17 cellular contexts compared by ENCODE assay signal in genomic region chr14:96125536-96125935, GRCh38.
DNase-seq lines count a peak whose midpoint lies in the region; ATAC-seq and TF ChIP-seq lines count a peak whose summit lies in the region.
"Had no signal": no experiment of that assay in that cellular context is flagged by ENCODE, and none has a peak within 500 bp of the region (broad histone marks: within the 10 kb centered on the region; RNA-seq: fewer than 3 reads in every experiment).

No MANE protein-coding gene starts in this region.

- peak overlapping the region; percentile 71 for H3K27ac ChIP-seq in BLaER1
- H3K27ac ChIP-seq in CD8-positive, alpha-beta T cell (ENCODE audit: low read depth, low read length), result no peak overlapping the region
- H3K27ac ChIP-seq: PC-9, upper lobe of left lung had no signal

- no peaks in the 10 kb centered on the region for H4K20me1 ChIP-seq in BLaER1

- no peaks in the 10 kb centered on the region for H3K9me3 Mint-ChIP-seq in CD8-positive, alpha-beta T cell
- H3K9me3 Mint-ChIP-seq in T-cell, result no peaks in the 10 kb centered on the region
- H3K9me3 Mint-ChIP-seq: HFFc6; stimulated activated memory B cell treated with anti-CD40 and anti-IgM and Interleukin-4, amounts not matched to agents 10 μg/mL and 1 μg/mL and 100 μg/mL, for 72 hours had no signal

- no peaks in the 10 kb centered on the region for H3K9me3 ChIP-seq in BLaER1
- H3K9me3 ChIP-seq in CD8-positive, alpha-beta T cell (ENCODE audit: low read length), result no peaks in the 10 kb centered on the region
- H3K9me3 ChIP-seq: upper lobe of left lung had no signal

- H3K9ac ChIP-seq in BLaER1, result no peak overlapping the region

- peak in 1 of 7 experiments; percentile 36 for DNase-seq in CD8-positive, alpha-beta T cell
- DNase-seq in T-cell (no peak), left lobe of liver (ENCODE audit: low spot score) (no peak), AG08395 (ENCODE audit: low spot score) (no peak), SW480 (ENCODE audit: low spot score) (no peak)
- DNase-seq: activated T-cell treated with anti-CD3 and anti-CD28 coated beads for 4 hours, HFFc6, NCI-H1694, NCI-H526, PC-9, upper lobe of left lung had no signal

- CTCF ChIA-PET in CD8-positive, alpha-beta T cell (lab: Charles Lee), result interaction anchor here (1.5 to 2.5 kb wide), 2 partner anchors 25 to 149 kb away, joined by 3 to 11 read pairs; no protein-coding TSS in a partner anchor
- CTCF ChIA-PET in T-cell (lab: Charles Lee), result no interaction called here

- H3K36me3 Mint-ChIP-seq in CD8-positive, alpha-beta T cell, result no peaks in the 10 kb centered on the region
- no peaks in the 10 kb centered on the region for H3K36me3 Mint-ChIP-seq in T-cell
- H3K36me3 Mint-ChIP-seq: brain; CD14-positive monocyte; stimulated activated memory B cell treated with anti-CD40 and anti-IgM and Interleukin-4, amounts not matched to agents 10 μg/mL and 1 μg/mL and 100 μg/mL, for 72 hours had no signal

- peak overlapping the region; percentile 76 for H3K4me3 Mint-ChIP-seq in CD8-positive, alpha-beta T cell
- H3K4me3 Mint-ChIP-seq in T-cell, result peak overlapping the region in 2 of 3 donors; percentile 47 to 71
- H3K4me3 Mint-ChIP-seq: brain; HFFc6; stimulated activated memory B cell treated with anti-CD40 and anti-IgM and Interleukin-4, amounts not matched to agents 10 μg/mL and 1 μg/mL and 100 μg/mL, for 72 hours had no signal

- H3K27me3 Mint-ChIP-seq in CD8-positive, alpha-beta T cell (ENCODE audit: low read depth), result peaks cover 4% of the 10 kb centered on the region
- peaks cover 0 to under 1% of the 10 kb centered on the region in 2 donors for H3K27me3 Mint-ChIP-seq in T-cell
- H3K27me3 Mint-ChIP-seq: brain had no signal

- no peak overlapping the region for H3K27ac Mint-ChIP-seq in CD8-positive, alpha-beta T cell
- H3K27ac Mint-ChIP-seq in T-cell, result peak overlapping the region; percentile 97 to 100
- H3K27ac Mint-ChIP-seq: brain; HFFc6; stimulated activated memory B cell treated with anti-CD40 and anti-IgM and Interleukin-4, amounts not matched to agents 10 μg/mL and 1 μg/mL and 100 μg/mL, for 72 hours had no signal

- TF ChIP-seq CTCF in CD8-positive, alpha-beta T cell (IDR thresholded peaks at IDR 0.05), result no peak

- H3K36me3 ChIP-seq in BLaER1, result no peaks in the 10 kb centered on the region
- no peaks in the 10 kb centered on the region for H3K36me3 ChIP-seq in CD8-positive, alpha-beta T cell (ENCODE audit: insufficient read depth, low read length)
- H3K36me3 ChIP-seq: upper lobe of left lung had no signal

- intact Hi-C loops in CD8-positive, alpha-beta T cell (cut with DNase I, micrococcal nuclease), result no loop called here

- 0 out of 2 replicates have a peak overlapping the region, but pooled peaks have one; percentile 1 for H3K4me3 ChIP-seq in BLaER1
- H3K4me3 ChIP-seq in CD8-positive, alpha-beta T cell (ENCODE audit: low read depth, low read length), result no peak overlapping the region
- H3K4me3 ChIP-seq: PC-9, upper lobe of left lung had no signal

- ATAC-seq in CD8-positive, alpha-beta T cell, result no peak
- ATAC-seq in T-cell (replicated peaks in 1 of 4) (no peak), left lobe of liver (peak; percentile 48), HG03280 (IDR thresholded peaks at IDR 0.05; ENCODE audit: unreplicated experiment) (no peak), HG02970 (IDR thresholded peaks at IDR 0.05; ENCODE audit: low FRiP score, unreplicated experiment) (no peak)
- ATAC-seq: stimulated activated memory B cell treated with anti-CD40 and anti-IgM and Interleukin-4, amounts not matched to agents 10 μg/mL and 1 μg/mL and 100 μg/mL, for 72 hours had no signal

- peak overlapping the region; percentile 84 for H3K4me2 ChIP-seq in BLaER1
- H3K4me2 ChIP-seq: PC-9 had no signal

- H3K4me1 ChIP-seq in BLaER1, result peaks cover 43% of the 10 kb centered on the region
- H3K4me1 ChIP-seq in CD8-positive, alpha-beta T cell (ENCODE audit: insufficient read depth, low read length), result peaks cover 21% of the 10 kb centered on the region

- H3K27me3 ChIP-seq in BLaER1, result no peaks in the 10 kb centered on the region
- no peaks in the 10 kb centered on the region for H3K27me3 ChIP-seq in CD8-positive, alpha-beta T cell (ENCODE audit: insufficient read depth, low read length)
- H3K27me3 ChIP-seq: upper lobe of left lung had no signal

- POLR2A ChIA-PET in CD8-positive, alpha-beta T cell (lab: Charles Lee), result interaction anchor here (1.0 kb wide), 1 partner anchor 14 kb away, joined by 3 read pairs; no protein-coding TSS in a partner anchor
- POLR2A ChIA-PET in T-cell (lab: Charles Lee), result interaction anchor here in 1 of 2 donors (0.6 kb wide), 1 partner anchor 254 kb away, joined by 3 read pairs; no protein-coding TSS in a partner anchor

- peaks cover 29% of the 10 kb centered on the region for H3K4me1 Mint-ChIP-seq in CD8-positive, alpha-beta T cell (ENCODE audit: low read depth)
- peaks cover 19 to 59% (median 50%) of the 10 kb centered on the region in 3 donors for H3K4me1 Mint-ChIP-seq in T-cell
